1 cellular context compared by ENCODE assay signal in genomic region chr1:229558460-229559335, GRCh38.
A peak's percentile ranks its signal among the peaks of the same experiment; 100 is the strongest.
TF ChIP-seq lines count a peak whose summit lies in the region.

ABCB10 (minus strand) TSS chr1:229558707; CDS start chr1:229558652, 55 bp downstream.

TF ChIP-seq in HEK293, 187 proteins besides CTCF, POLR2A, EP300 and RAD21 (continued from another document and continues in another):
- TF ChIP-seq ZNF223 (tag by site-specific recombination; IDR thresholded peaks at IDR 0.05) (peak; percentile 99), BCL6B (tag by site-specific recombination; IDR thresholded peaks at IDR 0.05) (no peak), ZNF366 (tag by site-specific recombination; conservative IDR thresholded peaks at IDR 0.05) (peak; percentile 74), ZNF585B (tag by site-specific recombination; IDR thresholded peaks at IDR 0.05) (0 out of 2 replicates have a peak, but pooled peaks have one; percentile 9), ZNF843 (tag by site-specific recombination; IDR thresholded peaks at IDR 0.05) (peak; percentile 77; the same call in 1 of the 2 replicates), ZNF416 (tag by site-specific recombination; IDR thresholded peaks at IDR 0.05) (no peak), ZNF777 (tag by site-specific recombination; IDR thresholded peaks at IDR 0.05; ENCODE audit: borderline replicate concordance) (no peak), ZNF521 (tag by site-specific recombination; IDR thresholded peaks at IDR 0.05) (no peak), YY2 (tag by site-specific recombination; IDR thresholded peaks at IDR 0.05) (no peak), ATF2 (tag by site-specific recombination; IDR thresholded peaks at IDR 0.05; ENCODE audit: low read depth) (no peak), ZNF830 (tag by site-specific recombination; IDR thresholded peaks at IDR 0.05; ENCODE audit: low read depth) (no peak), ZNF473 (tag by site-specific recombination; IDR thresholded peaks at IDR 0.05) (no peak), ZNF530 (tag by site-specific recombination; IDR thresholded peaks at IDR 0.05; ENCODE audit: low read depth) (no peak), ZNF792 (tag by site-specific recombination; IDR thresholded peaks at IDR 0.05) (no peak), ZNF510 (tag by site-specific recombination; IDR thresholded peaks at IDR 0.05; ENCODE audit: insufficient replicate concordance) (no peak), ZNF239 (tag by site-specific recombination; IDR thresholded peaks at IDR 0.05) (no peak), ZBTB17 (tag by site-specific recombination; IDR thresholded peaks at IDR 0.05) (peak; percentile 100), ZNF423 (tag by site-specific recombination; IDR thresholded peaks at IDR 0.05) (peak; percentile 100), ZBTB10 (tag by site-specific recombination; IDR thresholded peaks at IDR 0.05) (peak; percentile 98), ZNF610 (tag by site-specific recombination; IDR thresholded peaks at IDR 0.05; ENCODE audit: borderline replicate concordance) (peak; percentile 94; the same call in 1 of the 2 replicates), ZNF433 (tag by site-specific recombination; IDR thresholded peaks at IDR 0.05; ENCODE audit: low read depth) (no peak), ZBTB21 (tag by site-specific recombination; IDR thresholded peaks at IDR 0.05) (0 out of 2 replicates have a peak, but pooled peaks have one; percentile 39), ZNF561 (tag by site-specific recombination; IDR thresholded peaks at IDR 0.05; ENCODE audit: borderline replicate concordance) (peak; percentile 100), ZNF146 (tag by site-specific recombination; IDR thresholded peaks at IDR 0.05) (no peak), ZBTB8A (tag by site-specific recombination; IDR thresholded peaks at IDR 0.05) (peak; percentile 100), ZNF37A (tag by site-specific recombination; IDR thresholded peaks at IDR 0.05) (peak; percentile 48; the same call in 1 of the 2 replicates), ZNF121 (tag by site-specific recombination; IDR thresholded peaks at IDR 0.05) (peak; percentile 61), ZNF335 (tag by site-specific recombination; conservative IDR thresholded peaks at IDR 0.05) (no peak; the same call in 1 of the 2 replicates), ZNF623 (tag by site-specific recombination; IDR thresholded peaks at IDR 0.05) (no peak), HIC1 (tag by site-specific recombination; IDR thresholded peaks at IDR 0.05) (peak; percentile 100), GLIS2 (tag by site-specific recombination; IDR thresholded peaks at IDR 0.05) (peak; percentile 99), ZNF391 (tag by site-specific recombination; IDR thresholded peaks at IDR 0.05; ENCODE audit: borderline replicate concordance, low read depth) (peak; percentile 11; the same call in 1 of the 2 replicates), SCRT1 (tag by site-specific recombination; IDR thresholded peaks at IDR 0.05; ENCODE audit: borderline replicate concordance) (no peak), KLF17 (tag by site-specific recombination; IDR thresholded peaks at IDR 0.05) (peak; percentile 93), ZNF311 (tag by site-specific recombination; IDR thresholded peaks at IDR 0.05; ENCODE audit: borderline replicate concordance) (no peak), ZNF18 (tag by site-specific recombination; IDR thresholded peaks at IDR 0.05) (peak; percentile 58), PRDM2 (tag by site-specific recombination; IDR thresholded peaks at IDR 0.05; ENCODE audit: borderline replicate concordance) (no peak), PRDM4 (tag by site-specific recombination; IDR thresholded peaks at IDR 0.05) (no peak), ZNF449 (tag by site-specific recombination; IDR thresholded peaks at IDR 0.05) (0 out of 2 replicates have a peak, but pooled peaks have one; percentile 40), ZNF133 (tag by site-specific recombination; IDR thresholded peaks at IDR 0.05) (no peak), ZNF266 (tag by site-specific recombination; IDR thresholded peaks at IDR 0.05; ENCODE audit: low read depth) (no peak)
